20 cellular contexts compared by ENCODE assay signal in the genomic region with DNA sequence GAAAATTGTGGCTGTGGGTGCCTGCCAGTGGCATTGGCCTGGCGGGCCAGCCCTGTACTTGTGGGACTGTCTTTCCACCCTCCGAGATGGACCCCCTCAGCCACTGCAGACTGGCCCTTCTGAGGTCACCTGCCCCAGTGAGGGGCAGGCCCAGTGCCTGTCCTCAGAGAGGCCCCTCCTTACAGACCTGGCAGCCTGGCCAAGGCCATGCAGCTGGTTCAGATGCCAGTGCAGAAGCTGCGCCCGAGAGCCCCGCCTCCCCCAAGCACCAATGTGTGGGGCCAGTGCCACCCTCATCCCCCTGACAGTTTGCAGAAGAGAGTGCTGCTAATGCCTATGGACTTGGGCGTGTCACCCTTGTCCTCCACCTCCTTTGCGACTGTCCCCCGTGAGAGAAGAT.
"Had no signal": no experiment of that assay in that cellular context is flagged by ENCODE, and none has a peak within 500 bp of the region (broad histone marks: within the 10 kb centered on the region; RNA-seq: fewer than 3 reads in every experiment).

No MANE protein-coding gene starts in this region.

- H3K9me3 ChIP-seq: esophagus squamous epithelium, tibial artery had no signal

- H3K27me3 ChIP-seq: cardiac muscle cell, esophagus squamous epithelium, tibial artery had no signal

- H3K4me1 Mint-ChIP-seq: activated naive CD8-positive, alpha-beta T cell treated with anti-CD3 and anti-CD28 coated beads for 36 hours had no signal

- ATAC-seq: left colon; stimulated activated memory B cell treated with anti-CD40 and anti-IgM and Interleukin-4, amounts not matched to agents 10 μg/mL and 1 μg/mL and 100 μg/mL, for 72 hours had no signal

- H3K27ac Mint-ChIP-seq: activated naive CD8-positive, alpha-beta T cell treated with anti-CD3 and anti-CD28 coated beads for 36 hours; activated T-helper 1 cell treated with anti-CD3 and anti-CD28 coated beads, Interleukin-12 subunit alpha, Interleukin-12 subunit beta, Interleukin-2, Interleukin-4 antibody, amounts not matched to agents 30 ng/mL and 10 ng/mL and 1 ng/mL, durations not matched to agents 14 hours and 24 hours and 36 hours; stimulated activated memory B cell treated with anti-CD40 and anti-IgM and Interleukin-4, amounts not matched to agents 10 μg/mL and 1 μg/mL and 100 μg/mL, for 72 hours had no signal

- H3K9me3 Mint-ChIP-seq: stimulated activated memory B cell treated with anti-CD40 and anti-IgM and Interleukin-4, amounts not matched to agents 10 μg/mL and 1 μg/mL and 100 μg/mL, for 72 hours had no signal

- H3K4me1 ChIP-seq: esophagus squamous epithelium, tibial artery had no signal

- H3K27ac ChIP-seq: cardiac muscle cell, esophagus squamous epithelium, tibial artery, WERI-Rb-1 had no signal

- H3K27me3 Mint-ChIP-seq: activated naive CD8-positive, alpha-beta T cell treated with anti-CD3 and anti-CD28 coated beads for 36 hours; stimulated activated memory B cell treated with anti-CD40 and anti-IgM and Interleukin-4, amounts not matched to agents 10 μg/mL and 1 μg/mL and 100 μg/mL, for 72 hours had no signal

- H3K4me3 ChIP-seq: cardiac muscle cell, esophagus squamous epithelium, lung, tibial artery had no signal

- DNase-seq: activated CD4-positive, alpha-beta T cell treated with anti-CD3 and anti-CD28 coated beads for 1 hour; activated CD8-positive, alpha-beta memory T cell treated with anti-CD3 and anti-CD28 coated beads for 24 hours; activated gamma-delta T cell treated with Interleukin-2 at 50 U/mL for 16 hours; activated naive CD8-positive, alpha-beta T cell treated with anti-CD3 and anti-CD28 coated beads for 36 hours; amygdala; dermis blood vessel endothelial cell; effector memory CD4-positive, alpha-beta T cell; esophagus squamous epithelium; left colon; occipital lobe; stimulated activated CD4-positive, alpha-beta T cell treated with anti-CD3 and anti-CD28 coated beads, Interleukin-15, amount 100 ng/mL, for 24 hours; stimulated activated CD4-positive, alpha-beta T cell treated with anti-CD3 and anti-CD28 coated beads, Interleukin-4, amount 100 ng/mL, for 24 hours; T-helper 2 cell; WERI-Rb-1 had no signal

- H3K4me3 Mint-ChIP-seq: activated naive CD8-positive, alpha-beta T cell treated with anti-CD3 and anti-CD28 coated beads for 36 hours; activated T-helper 1 cell treated with anti-CD3 and anti-CD28 coated beads, Interleukin-12 subunit alpha, Interleukin-12 subunit beta, Interleukin-2, Interleukin-4 antibody, amounts not matched to agents 30 ng/mL and 10 ng/mL and 1 ng/mL, durations not matched to agents 14 hours and 24 hours and 36 hours; nephron progenitor cell; stimulated activated memory B cell treated with anti-CD40 and anti-IgM and Interleukin-4, amounts not matched to agents 10 μg/mL and 1 μg/mL and 100 μg/mL, for 72 hours had no signal
